ENCODE assay signal across 16 cellular contexts in the genomic region with DNA sequence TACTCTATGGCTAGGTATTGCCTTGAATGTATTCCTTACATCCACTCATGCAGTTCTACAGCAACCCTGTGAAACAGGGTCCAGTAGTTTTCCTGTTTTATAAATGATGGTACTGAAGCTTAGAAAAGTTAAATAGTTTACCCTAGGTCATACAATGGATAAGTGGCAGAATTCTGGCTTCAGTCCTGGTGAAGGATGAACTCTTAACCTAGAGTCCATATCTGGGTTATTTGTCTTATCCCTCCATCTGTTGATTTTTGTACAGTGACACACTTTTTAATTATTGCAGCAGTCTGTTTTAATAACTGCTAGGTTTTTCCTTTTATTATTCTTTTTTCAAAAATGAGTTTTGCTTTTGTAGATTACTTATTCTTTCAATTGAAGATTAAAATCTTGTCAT.
DNase-seq lines count a peak whose midpoint lies in the region; ATAC-seq, FAIRE-seq and TF ChIP-seq lines count a peak whose summit lies in the region.
"Had no signal": no experiment of that assay in that cellular context is flagged by ENCODE, and none has a peak within 500 bp of the region (broad histone marks: within the 10 kb centered on the region; RNA-seq: fewer than 3 reads in every experiment).

No MANE protein-coding gene starts in this region.

- intact Hi-C loops in HepG2 (cut with micrococcal nuclease; ENCODE audit: unreplicated experiment) (no loop called here), posterior cingulate gyrus (cut with DNase I) (no loop called here)

- no peak for TF ChIP-seq CTCF in liver (IDR thresholded peaks at IDR 0.05; ENCODE audit: low read depth, low read length, missing input control)
- TF ChIP-seq CTCF in HepG2 (CRISPR knock-in tag; IDR thresholded peaks at IDR 0.05), result no peak
- no peak for TF ChIP-seq CTCF in GM23338 (conservative IDR thresholded peaks at IDR 0.05; ENCODE audit: low read depth in 2 of 2)
- TF ChIP-seq CTCF in smooth muscle cell (IDR thresholded peaks at IDR 0.05; ENCODE audit: borderline replicate concordance, insufficient read depth, poor library complexity, severe bottlenecking), result no peak

- TF ChIP-seq EP300 in HepG2 (IDR thresholded peaks at IDR 0.05; ENCODE audit: low read depth in 2 of 2, low read length in 2 of 2), result no peak
- TF ChIP-seq EP300 in HepG2 (CRISPR knock-in tag; IDR thresholded peaks at IDR 0.05; ENCODE audit: borderline replicate concordance), result no peak

- H3K27ac ChIP-seq in liver (ENCODE audit: low read depth in 1 of 2, low read length in 2 of 2) (no peak overlapping the region), HepG2 (ENCODE audit: extremely low read length, insufficient read depth, low read length) (no peak overlapping the region), small intestine (ENCODE audit: low read depth in 1 of 2, low read length in 1 of 2) (no peak overlapping the region), GM23338 (ENCODE audit: low read depth) (no peak overlapping the region), smooth muscle cell (ENCODE audit: low read depth) (no peak overlapping the region)
- H3K27ac ChIP-seq: C4-2B had no signal

- FAIRE-seq in HepG2 (lab: Jason Lieb, UNC), result no peak
- peak; percentile 23 for FAIRE-seq in small intestine (lab: Jason Lieb, UNC)
- FAIRE-seq: GM12891, HTR-8/SVneo had no signal

- H3K4me2 ChIP-seq in HepG2 (ENCODE audit: low read depth, low read length), result no peak overlapping the region
- H3K4me2 ChIP-seq in GM23338, result no peak overlapping the region
- no peak overlapping the region for H3K4me2 ChIP-seq in smooth muscle cell

- no peaks in the 10 kb centered on the region for H3K36me3 Mint-ChIP-seq in GM23338 (ENCODE audit: low read depth)
- H3K36me3 Mint-ChIP-seq: CD4-positive, alpha-beta memory T cell had no signal

- POLR2A ChIA-PET in HepG2 (lab: Yijun Ruan, JAX), result no interaction called here

- in situ Hi-C loops in HepG2 (cut with HindIII; ENCODE audit: extremely low pct_ligation_motif_present, low pct_unique_long_range_greater_than_20kb), result no loop called here

- CTCF ChIA-PET in HepG2 (lab: Yijun Ruan, JAX; ENCODE audit: low intra/inter-chr PET ratio, low total read pairs), result no interaction called here

- H3K36me3 ChIP-seq in liver (ENCODE audit: control insufficient read depth in 4 of 4, insufficient read depth in 3 of 4, low read depth in 1 of 4, low read length in 3 of 4) (no peaks in the 10 kb centered on the region), HepG2 (replicated peaks in 1 of 2; ENCODE audit: control insufficient read depth in 1 of 2, insufficient read depth in 2 of 2, low read length in 2 of 2) (no peaks in the 10 kb centered on the region), small intestine (ENCODE audit: control insufficient read depth in 2 of 2, insufficient read depth in 2 of 2, low read length in 2 of 2) (no peaks in the 10 kb centered on the region), GM23338 (ENCODE audit: insufficient read depth) (no peaks in the 10 kb centered on the region), smooth muscle cell (ENCODE audit: low read depth) (no peaks in the 10 kb centered on the region)
- H3K36me3 ChIP-seq: BE2C had no signal

- H3K27ac Mint-ChIP-seq in GM23338, result no peak overlapping the region
- H3K27ac Mint-ChIP-seq: CD4-positive, alpha-beta memory T cell; HFFc6 had no signal

- H4K20me1 ChIP-seq in HepG2 (ENCODE audit: insufficient read depth, low read length), result no peaks in the 10 kb centered on the region
- no peaks in the 10 kb centered on the region for H4K20me1 ChIP-seq in GM23338 (replicated peaks; ENCODE audit: insufficient read depth)
- H4K20me1 ChIP-seq in smooth muscle cell (ENCODE audit: low read depth), result no peaks in the 10 kb centered on the region

- no peak overlapping the region for H3K4me3 Mint-ChIP-seq in GM23338
- H3K4me3 Mint-ChIP-seq: CD4-positive, alpha-beta memory T cell; HFFc6 had no signal

- H3K27me3 ChIP-seq in liver (ENCODE audit: control insufficient read depth in 4 of 4, insufficient read depth in 4 of 4, low read length in 3 of 4), result no peaks in the 10 kb centered on the region
- no peaks in the 10 kb centered on the region for H3K27me3 ChIP-seq in HepG2 (ENCODE audit: control insufficient read depth in 1 of 2, insufficient read depth in 2 of 2, low read length in 2 of 2)
- no peaks in the 10 kb centered on the region for H3K27me3 ChIP-seq in small intestine (ENCODE audit: control insufficient read depth in 2 of 2, insufficient read depth in 2 of 2, low read length in 2 of 2)
- no peaks in the 10 kb centered on the region for H3K27me3 ChIP-seq in GM23338 (ENCODE audit: insufficient read depth)
- no peaks in the 10 kb centered on the region for H3K27me3 ChIP-seq in smooth muscle cell (ENCODE audit: low read depth)
- H3K27me3 ChIP-seq: BE2C had no signal

- no peaks in the 10 kb centered on the region for H3K9me3 ChIP-seq in liver (ENCODE audit: control insufficient read depth in 4 of 4, low read length in 3 of 4)
- no peaks in the 10 kb centered on the region for H3K9me3 ChIP-seq in HepG2 (ENCODE audit: low read length)
- H3K9me3 ChIP-seq in small intestine (ENCODE audit: control insufficient read depth, low read depth), result no peaks in the 10 kb centered on the region
- no peaks in the 10 kb centered on the region for H3K9me3 ChIP-seq in smooth muscle cell (replicated peaks; ENCODE audit: low read depth)
- H3K9me3 ChIP-seq: BE2C had no signal

- H3K9me2 ChIP-seq in GM23338 (ENCODE audit: insufficient read depth), result no peaks in the 10 kb centered on the region

- H3K9ac ChIP-seq in liver (ENCODE audit: low read depth in 1 of 2, low read length in 2 of 2) (no peak overlapping the region), HepG2 (ENCODE audit: insufficient read depth, low read depth, low read length) (no peak overlapping the region), smooth muscle cell (ENCODE audit: low read depth) (no peak overlapping the region)

- TF ChIP-seq RAD21 in liver (IDR thresholded peaks at IDR 0.05) (no peak), HepG2 (CRISPR knock-in tag; IDR thresholded peaks at IDR 0.05) (no peak)

- no peaks in the 10 kb centered on the region for H3K79me2 ChIP-seq in HepG2 (ENCODE audit: insufficient read depth, low read length)
- H3K79me2 ChIP-seq in GM23338 (replicated peaks; ENCODE audit: insufficient read depth), result no peaks in the 10 kb centered on the region
- no peaks in the 10 kb centered on the region for H3K79me2 ChIP-seq in smooth muscle cell (ENCODE audit: low read depth)

- ATAC-seq in HepG2 (no peak), GM23338 (no peak)

- DNase-seq in HepG2 (ENCODE audit: low spot score) (no peak), NCI-H69 (lab: John Stamatoyannopoulos, UW) (peak; percentile 45), cerebellum (ENCODE audit: low spot score) (peak; percentile 31), small intestine (no peak), GM23338 (ENCODE audit: low spot score) (no peak), posterior cingulate gyrus (no peak), smooth muscle cell (lab: John Stamatoyannopoulos, UW; ENCODE audit: unreplicated experiment) (no peak)
- DNase-seq: BE2C; CD4-positive, alpha-beta memory T cell; DND-41; HCEC 1CT; HFFc6 had no signal

- H3K9me3 Mint-ChIP-seq in GM23338, result no peaks in the 10 kb centered on the region; the same call in 1 of the 3 replicates
- H3K9me3 Mint-ChIP-seq: CD4-positive, alpha-beta memory T cell; HFFc6 had no signal

- H3K4me3 ChIP-seq in liver (ENCODE audit: low read depth in 1 of 3, low read length in 3 of 3) (no peak overlapping the region), HepG2 (replicated peaks in 1 of 3; ENCODE audit: insufficient read depth in 1 of 3, low read depth in 2 of 3, low read length in 3 of 3) (no peak overlapping the region), small intestine (ENCODE audit: low read depth in 1 of 2, low read length in 2 of 2) (no peak overlapping the region), GM23338 (no peak overlapping the region), smooth muscle cell (no peak overlapping the region)

- no peak for TF ChIP-seq POLR2A in HepG2 (IDR thresholded peaks at IDR 0.05; ENCODE audit: insufficient read depth in 1 of 2, low read depth in 2 of 2, low read length in 2 of 2)

- no peaks in the 10 kb centered on the region for H3F3A ChIP-seq in GM23338 (replicated peaks; ENCODE audit: low read depth)
- peaks cover 8% of the 10 kb centered on the region for H3F3A ChIP-seq in smooth muscle cell (ENCODE audit: low read depth)

- no peaks in the 10 kb centered on the region for H3K4me1 Mint-ChIP-seq in GM23338
- H3K4me1 Mint-ChIP-seq: CD4-positive, alpha-beta memory T cell had no signal

- H3K27me3 Mint-ChIP-seq in GM23338 (ENCODE audit: insufficient read depth, low read depth, poor library complexity), result peaks cover 2% of the 10 kb centered on the region

- H3K4me1 ChIP-seq in liver (ENCODE audit: control insufficient read depth in 4 of 4, insufficient read depth in 4 of 4, low read length in 3 of 4) (peaks cover 2 to 5% (median 5%) of the 10 kb centered on the region in 4 donors), HepG2 (ENCODE audit: insufficient read depth, low read length) (no peaks in the 10 kb centered on the region), small intestine (ENCODE audit: control insufficient read depth in 2 of 2, insufficient read depth in 1 of 2, low read depth in 1 of 2, low read length in 1 of 2) (no peaks in the 10 kb centered on the region), GM23338 (ENCODE audit: insufficient read depth) (no peaks in the 10 kb centered on the region), smooth muscle cell (ENCODE audit: low read depth) (no peaks in the 10 kb centered on the region)

- BruUV-seq in HepG2 (replicated peaks; lab: Mats Ljungman, UMichigan), result no TSS peak

- H2AFZ ChIP-seq in HepG2 (ENCODE audit: low read length) (no peak overlapping the region), GM23338 (no peak overlapping the region), smooth muscle cell (ENCODE audit: low read depth) (no peak overlapping the region)

TF ChIP-seq in HepG2, 621 proteins besides CTCF, POLR2A, EP300 and RAD21 (continues in another document):
- TF ChIP-seq ZNF772 (CRISPR knock-in tag; IDR thresholded peaks at IDR 0.05), result no peak
- TF ChIP-seq CREB3 (CRISPR knock-in tag; IDR thresholded peaks at IDR 0.05), result no peak

TF ChIP-seq in GM23338, 12 proteins besides CTCF, POLR2A, EP300 and RAD21 (continues in another document):
- TF ChIP-seq EZH2 (IDR thresholded peaks at IDR 0.05; ENCODE audit: low read depth, unreplicated experiment) (no peak), POLR2AphosphoS5 (IDR thresholded peaks at IDR 0.05; ENCODE audit: low read depth) (no peak), ZNF114 (CRISPR knock-in tag; IDR thresholded peaks at IDR 0.05) (no peak), CREB1 (CRISPR knock-in tag; IDR thresholded peaks at IDR 0.05; ENCODE audit: low read depth) (no peak), ZNF331 (CRISPR knock-in tag; IDR thresholded peaks at IDR 0.05; ENCODE audit: low read depth) (no peak)
- TF ChIP-seq, protein P1, sequence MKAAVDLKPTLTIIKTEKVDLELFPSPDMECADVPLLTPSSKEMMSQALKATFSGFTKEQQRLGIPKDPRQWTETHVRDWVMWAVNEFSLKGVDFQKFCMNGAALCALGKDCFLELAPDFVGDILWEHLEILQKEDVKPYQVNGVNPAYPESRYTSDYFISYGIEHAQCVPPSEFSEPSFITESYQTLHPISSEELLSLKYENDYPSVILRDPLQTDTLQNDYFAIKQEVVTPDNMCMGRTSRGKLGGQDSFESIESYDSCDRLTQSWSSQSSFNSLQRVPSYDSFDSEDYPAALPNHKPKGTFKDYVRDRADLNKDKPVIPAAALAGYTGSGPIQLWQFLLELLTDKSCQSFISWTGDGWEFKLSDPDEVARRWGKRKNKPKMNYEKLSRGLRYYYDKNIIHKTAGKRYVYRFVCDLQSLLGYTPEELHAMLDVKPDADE (IDR thresholded peaks at IDR 0.05), result no peak

Comparison
In these comparisons a context has a peak if more than half of its experiments do, and no peak if none do; other contexts are left out.
1. DNase-seq: peak in NCI-H69 (single experiment) and cerebellum (single experiment); none in HepG2 (single experiment), small intestine (single experiment), GM23338 (single experiment), posterior cingulate gyrus (0 of 10) and smooth muscle cell (single experiment).